8 cellular contexts compared by ENCODE assay signal in the genomic region with DNA sequence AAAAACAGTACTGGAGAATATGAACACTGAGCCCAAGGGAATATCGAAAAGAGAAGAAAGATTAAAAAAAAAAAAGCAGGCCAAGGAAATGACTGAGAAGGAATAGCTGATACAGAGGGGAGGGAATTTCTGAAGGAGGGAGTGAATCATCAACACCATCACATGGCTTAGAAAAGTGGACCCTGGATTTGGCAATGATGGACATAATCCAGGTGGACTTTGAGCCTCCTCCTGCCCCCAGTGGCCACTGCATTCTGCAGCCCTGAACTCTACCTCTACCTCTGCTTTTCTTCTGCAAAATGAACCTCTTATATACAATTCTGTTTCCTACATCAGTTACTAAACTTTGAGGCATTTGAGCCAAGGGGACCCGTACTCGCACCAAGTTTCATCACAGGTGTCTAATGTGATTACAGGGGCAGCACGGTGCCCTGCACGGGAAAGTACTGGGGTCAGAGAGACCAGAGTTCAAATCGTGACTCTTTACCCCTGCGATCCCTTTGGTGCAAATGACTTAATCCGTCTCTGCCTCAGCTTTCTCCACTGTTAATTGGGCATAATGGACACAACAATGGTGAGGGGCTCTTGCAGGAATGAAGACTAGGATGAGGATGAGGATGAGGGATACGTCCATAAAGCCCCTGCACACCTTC. TPM values are rescaled to one million over a fixed set of nuclear protein-coding genes. Genes with fewer than 3 reads are reported as not detected.
DNase-seq lines count a peak whose midpoint lies in the region; ATAC-seq, FAIRE-seq and TF ChIP-seq lines count a peak whose summit lies in the region.

No MANE protein-coding gene starts in this region.

- 64 to 70% methylated on average over 9 of the region's 9 CpGs for WGBS in pancreas, 2 donors

- H3K36me3 ChIP-seq in NT2/D1 (ENCODE audit: insufficient read depth, insufficient read length, low read length): peaks cover 23% of the 10 kb centered on the region
- peaks cover 0 to 12% (median 4%) of the 10 kb centered on the region in 3 donors for H3K36me3 ChIP-seq in pancreas

- H3K4me1 ChIP-seq in NT2/D1 (ENCODE audit: insufficient read depth, insufficient read length) (peaks cover 5% of the 10 kb centered on the region), pancreas (peaks cover 0 to 7% (median 6%) of the 10 kb centered on the region in 3 donors)

- no peak for FAIRE-seq in pancreas (lab: Jason Lieb, UNC)

- peak overlapping the region in 1 of 4 donors; percentile 59 for H3K27ac ChIP-seq in pancreas

- TF ChIP-seq CTCF in epithelial cell of esophagus (IDR thresholded peaks at IDR 0.05; ENCODE audit: insufficient read depth, low read depth, low read length, missing control alignments) (no peak), pancreas (IDR thresholded peaks at IDR 0.05) (peak in 1 of 4 donors; percentile 9)

- intact Hi-C loops in pancreas (cut with DNase I): no loop called here
- intact Hi-C loops in head of caudate nucleus (cut with DNase I): no loop called here

- peak; percentile 54 to 75 (median 63) for ATAC-seq in pancreas
- no peak for ATAC-seq in HG03135 (IDR thresholded peaks at IDR 0.05; ENCODE audit: unreplicated experiment)
- ATAC-seq in GM21390 (IDR thresholded peaks at IDR 0.05; ENCODE audit: unreplicated experiment): no peak
- ATAC-seq in HG03039 (IDR thresholded peaks at IDR 0.05; ENCODE audit: unreplicated experiment): no peak

- H3K9ac ChIP-seq in NT2/D1 (ENCODE audit: insufficient read length, low read depth): no peak overlapping the region

- H3K4me3 ChIP-seq in NT2/D1 (ENCODE audit: insufficient read length, low read depth): peak overlapping the region; percentile 59
- H3K4me3 ChIP-seq in epithelial cell of esophagus (ENCODE audit: low read length): peak overlapping the region; percentile 64
- H3K4me3 ChIP-seq in pancreas: peak overlapping the region in 3 of 4 donors; percentile 74 to 92 (median 86)

- H3K9me3 ChIP-seq in NT2/D1 (ENCODE audit: insufficient read depth, low read length) (no peaks in the 10 kb centered on the region), pancreas (no peaks in the 10 kb centered on the region)

- H3K27me3 ChIP-seq in NT2/D1 (ENCODE audit: insufficient read depth, insufficient read length) (no peaks in the 10 kb centered on the region), pancreas (no peaks in the 10 kb centered on the region)

- peak; percentile 33 for DNase-seq in GM03348 (ENCODE audit: low spot score)
- DNase-seq in NT2/D1 (ENCODE audit: low read depth, low spot score): no peak
- DNase-seq in epithelial cell of esophagus (ENCODE audit: low read depth): peak; percentile 59
- peak in 3 of 6 donors; percentile 15 to 38 (median 21) for DNase-seq in pancreas
- DNase-seq in head of caudate nucleus: no peak

RNA-seq across cellular contexts. Expression of a gene that starts 1.1 kb away (rescaled TPM):
- 10 to 100 TPM; 15.5 to 32.9 (median 16.9) TPM for total RNA-seq in pancreas
- polyA plus RNA-seq in pancreas: 10 to 100 TPM; 21.1 to 52.4 TPM

Comparison
In these comparisons a context has a peak if more than half of its experiments do, and no peak if none do; other contexts are left out.
1. DNase-seq: peak in GM03348 (single experiment) and epithelial cell of esophagus (single experiment); none in NT2/D1 (single experiment) and head of caudate nucleus (0 of 42).
2. ATAC-seq: peak in pancreas (4 of 4); none in HG03135 (single experiment), GM21390 (single experiment) and HG03039 (single experiment).
3. Peak in every context shown above with its lines, with median percentiles within 50 percentile points of each other: H3K4me3 ChIP-seq.